In genomic region chr2:26011990-26012856, GRCh38 we compare ENCODE assay signal across 1 cellular context.
TF ChIP-seq lines count a peak whose summit lies in the region.

No MANE protein-coding gene starts in this region.

TF ChIP-seq in A549, 52 proteins besides CTCF, POLR2A, EP300 and RAD21 (continued from another document):
- TF ChIP-seq HMGXB4 (CRISPR knock-in tag; IDR thresholded peaks at IDR 0.05; ENCODE audit: borderline replicate concordance) (no peak; the same call in 1 of the 2 replicates), RNF2 (IDR thresholded peaks at IDR 0.05; ENCODE audit: borderline replicate concordance, low read depth) (no peak), PBX3 (IDR thresholded peaks at IDR 0.05) (peak; percentile 87), KDM1A (IDR thresholded peaks at IDR 0.05; ENCODE audit: low read depth) (no peak), PHF8 (IDR thresholded peaks at IDR 0.05; ENCODE audit: borderline replicate concordance, low read depth) (no peak), FOXS1 (CRISPR knock-in tag; IDR thresholded peaks at IDR 0.05) (peak; percentile 90), TP53 (CRISPR knock-in tag; IDR thresholded peaks at IDR 0.05) (0 out of 2 replicates have a peak, but pooled peaks have one; percentile 60), ELK1 (IDR thresholded peaks at IDR 0.05; ENCODE audit: low read depth, low read length) (no peak), HDAC2 (IDR thresholded peaks at IDR 0.05) (no peak), BHLHE40 (IDR thresholded peaks at IDR 0.05; ENCODE audit: low read depth, low read length) (peak; percentile 89), ZSCAN20 (CRISPR knock-in tag; IDR thresholded peaks at IDR 0.05) (no peak), CHD4 (IDR thresholded peaks at IDR 0.05; ENCODE audit: borderline replicate concordance) (no peak), ZC3H11A (IDR thresholded peaks at IDR 0.05) (no peak), JUN (IDR thresholded peaks at IDR 0.05) (peak; percentile 97 to 99), MAFK (IDR thresholded peaks at IDR 0.05; ENCODE audit: partially characterized antibody) (peak; percentile 100), NPAS2 (CRISPR knock-in tag; IDR thresholded peaks at IDR 0.05; ENCODE audit: borderline replicate concordance) (no peak), CBX2 (IDR thresholded peaks at IDR 0.05; ENCODE audit: borderline replicate concordance, low read depth) (no peak), HOXB13 (CRISPR knock-in tag; IDR thresholded peaks at IDR 0.05; ENCODE audit: low read depth) (peak; percentile 80), NFE2L2 (conservative IDR thresholded peaks at IDR 0.05; ENCODE audit: low read length) (peak; percentile 36), HES2 (IDR thresholded peaks at IDR 0.05) (no peak), SREBF2 (IDR thresholded peaks at IDR 0.05) (no peak), ATOH8 (CRISPR knock-in tag; IDR thresholded peaks at IDR 0.05; ENCODE audit: low read depth) (peak; percentile 96), ZFP36 (IDR thresholded peaks at IDR 0.05; ENCODE audit: borderline replicate concordance, partially characterized antibody) (peak; percentile 53), BCL3 (IDR thresholded peaks at IDR 0.05) (peak; percentile 94; the same call in 2 of the 3 replicates), HOXA7 (CRISPR knock-in tag; IDR thresholded peaks at IDR 0.05) (peak; percentile 54; the same call in 1 of the 2 replicates), MYC (IDR thresholded peaks at IDR 0.05; ENCODE audit: borderline replicate concordance, low read length) (no peak), KDM5A (IDR thresholded peaks at IDR 0.05) (no peak), ESRRA (IDR thresholded peaks at IDR 0.05; ENCODE audit: borderline replicate concordance, low read length) (no peak), RCOR1 (IDR thresholded peaks at IDR 0.05; ENCODE audit: low read depth, low read length) (no peak), NR3C1 (IDR thresholded peaks at IDR 0.05) (no peak), EHMT2 (IDR thresholded peaks at IDR 0.05; ENCODE audit: low read depth) (no peak), TFCP2L1 (CRISPR knock-in tag; IDR thresholded peaks at IDR 0.05) (peak; percentile 55; the same call in 1 of the 2 replicates)
